1 cellular context compared by ENCODE assay signal in the genomic region with DNA sequence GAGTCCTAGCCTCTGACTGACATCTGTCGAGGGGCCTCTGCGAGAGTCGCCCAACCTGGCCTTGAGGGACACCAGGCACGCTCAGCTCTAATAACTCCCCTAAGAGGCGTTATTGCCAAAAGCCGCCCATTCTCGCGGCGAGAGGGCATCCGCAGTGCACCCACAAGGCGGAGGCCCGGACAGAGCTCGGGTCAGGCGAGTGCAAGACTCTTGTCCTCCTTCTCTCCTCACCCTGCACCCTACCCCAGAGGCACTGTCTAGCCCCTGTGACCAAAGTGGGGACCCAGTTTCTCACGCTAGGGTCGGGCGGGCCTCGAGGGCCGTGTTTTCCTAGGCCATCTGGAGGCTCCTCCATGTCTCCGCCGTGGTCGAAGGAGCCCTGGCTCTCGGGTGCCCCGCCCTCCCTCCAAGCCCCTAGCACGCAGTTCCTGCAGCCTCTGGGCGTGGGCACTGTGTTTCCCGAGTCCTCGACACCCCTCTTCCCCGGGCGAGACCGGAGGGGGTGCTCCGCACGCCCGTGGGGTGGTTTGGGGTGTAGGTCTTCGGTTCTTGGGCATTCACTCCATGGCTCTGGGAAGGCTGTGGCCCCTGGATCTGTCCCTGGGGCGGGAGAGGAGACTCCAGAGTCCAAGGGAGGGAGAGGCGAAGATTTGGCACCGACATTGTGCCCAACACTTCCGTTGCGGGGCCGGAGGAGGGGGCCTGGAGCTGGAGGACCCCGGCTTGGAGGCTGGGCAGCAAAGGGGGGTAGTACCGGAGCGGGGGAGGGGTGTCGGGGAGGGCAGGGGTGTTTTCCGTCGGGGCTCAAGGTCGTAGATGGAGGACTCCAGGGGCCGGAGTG.
A peak's percentile ranks its signal among the peaks of the same experiment; 100 is the strongest.
TF ChIP-seq lines count a peak whose summit lies in the region.

No MANE protein-coding gene starts in this region.

TF ChIP-seq in endothelial cell of umbilical vein, 7 proteins besides CTCF, POLR2A, EP300 and RAD21:
- TF ChIP-seq GATA2 (IDR thresholded peaks at IDR 0.05; ENCODE audit: insufficient read depth, insufficient read length, low read depth, low read length) (no peak), EZH2 (IDR thresholded peaks at IDR 0.05; ENCODE audit: borderline replicate concordance, low read depth, low read length, severe bottlenecking) (peak; percentile 90), POLR2AphosphoS5 (IDR thresholded peaks at IDR 0.05; ENCODE audit: insufficient read depth, low read depth, low read length) (no peak), FOS (IDR thresholded peaks at IDR 0.05; ENCODE audit: borderline replicate concordance, insufficient read depth, low read length) (no peak), MYC (IDR thresholded peaks at IDR 0.05; ENCODE audit: low read depth, low read length) (no peak), JUN (IDR thresholded peaks at IDR 0.05; ENCODE audit: borderline replicate concordance, insufficient read depth, insufficient read length, low read depth) (no peak)
- TF ChIP-seq, protein P1, sequence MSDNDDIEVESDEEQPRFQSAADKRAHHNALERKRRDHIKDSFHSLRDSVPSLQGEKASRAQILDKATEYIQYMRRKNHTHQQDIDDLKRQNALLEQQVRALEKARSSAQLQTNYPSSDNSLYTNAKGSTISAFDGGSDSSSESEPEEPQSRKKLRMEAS (IDR thresholded peaks at IDR 0.05; ENCODE audit: insufficient read depth, insufficient read length) = no peak
TF ChIP-seq in endothelial cell of umbilical vein: peak in this region for 1.
